8 cellular contexts compared by ENCODE assay signal in genomic region chr10:102743078-102743587, GRCh38. TPM values are rescaled to one million over a fixed set of nuclear protein-coding genes. Genes with fewer than 3 reads are reported as not detected.
DNase-seq lines count a peak whose midpoint lies in the region; ATAC-seq and TF ChIP-seq lines count a peak whose summit lies in the region.

No MANE protein-coding gene starts in this region.

- H3K27ac ChIP-seq in cingulate gyrus (ENCODE audit: low read depth, low read length) = peak overlapping the region; percentile 15
- peak overlapping the region; percentile 43 for H3K27ac ChIP-seq in osteoblast (ENCODE audit: low read depth, low read length)
- H3K27ac ChIP-seq in effector memory CD4-positive, alpha-beta T cell (ENCODE audit: insufficient read depth, low read length, poor library complexity, severe bottlenecking) = no peak overlapping the region

- H3K36me3 ChIP-seq in ES-I3 (ENCODE audit: insufficient read depth, low read length) (no peaks in the 10 kb centered on the region), osteoblast (ENCODE audit: insufficient read depth, low read length) (no peaks in the 10 kb centered on the region)
- no peaks in the 10 kb centered on the region for H3K36me3 ChIP-seq in effector memory CD4-positive, alpha-beta T cell (ENCODE audit: control insufficient read depth, insufficient read depth, low read length)

- H3K4me2 ChIP-seq in osteoblast (ENCODE audit: insufficient read depth, low read length) = peak overlapping the region; percentile 77

- DNase-seq in Jurkat, Clone E6-1 (ENCODE audit: low read depth, low spot score) = no peak
- DNase-seq in osteoblast (ENCODE audit: insufficient read length, low spot score, missing footprints) = no peak
- no peak for DNase-seq in NCI-H1105 (lab: John Stamatoyannopoulos, UW)
- no peak for DNase-seq in NCI-H2171 treated with DMSO at 0.1 percent for 48 hours (lab: John Stamatoyannopoulos, UW)
- no peak for DNase-seq in effector memory CD4-positive, alpha-beta T cell

- peak overlapping the region; percentile 41; the same call in 1 of the 2 replicates for H3K9ac ChIP-seq in ES-I3 (ENCODE audit: low read depth, low read length)

- peak overlapping the region; percentile 89 for H2AFZ ChIP-seq in osteoblast (ENCODE audit: low read length)

- no peaks in the 10 kb centered on the region for H3K27me3 ChIP-seq in osteoblast (ENCODE audit: insufficient read depth, low read length)
- no peaks in the 10 kb centered on the region for H3K27me3 ChIP-seq in effector memory CD4-positive, alpha-beta T cell (replicated peaks; ENCODE audit: control insufficient read depth, insufficient read depth, low read length, poor library complexity, severe bottlenecking)

- peaks cover 4% of the 10 kb centered on the region for H4K20me1 ChIP-seq in osteoblast (ENCODE audit: insufficient read depth, low read length)

- H3K4me1 ChIP-seq in ES-I3 (ENCODE audit: insufficient read depth, low read length) (peaks cover 6% of the 10 kb centered on the region; the same call in 1 of the 2 replicates), osteoblast (ENCODE audit: insufficient read depth, low read length) (peaks cover 11% of the 10 kb centered on the region)
- peaks cover 14% of the 10 kb centered on the region for H3K4me1 ChIP-seq in effector memory CD4-positive, alpha-beta T cell (ENCODE audit: control insufficient read depth, insufficient read depth, low read length, poor library complexity, severe bottlenecking)

- H3K79me2 ChIP-seq in osteoblast (ENCODE audit: insufficient read depth, low read length) = peaks cover 43% of the 10 kb centered on the region

- H3K9me3 ChIP-seq in ES-I3 (ENCODE audit: control insufficient read depth, insufficient read depth, low read length) (no peaks in the 10 kb centered on the region), osteoblast (ENCODE audit: low read depth, low read length) (no peaks in the 10 kb centered on the region)
- no peaks in the 10 kb centered on the region for H3K9me3 ChIP-seq in effector memory CD4-positive, alpha-beta T cell (ENCODE audit: control insufficient read depth, low read length)

- H3K4me3 ChIP-seq in Jurkat, Clone E6-1 (ENCODE audit: low read length) = peak overlapping the region; percentile 4; the same call in 1 of the 2 replicates
- H3K4me3 ChIP-seq in osteoblast (ENCODE audit: insufficient read depth, low read length) = peak overlapping the region; percentile 48
- no peak overlapping the region for H3K4me3 ChIP-seq in effector memory CD4-positive, alpha-beta T cell (ENCODE audit: insufficient read depth, low read depth, low read length, poor library complexity, severe bottlenecking)

- TF ChIP-seq CTCF in osteoblast (IDR thresholded peaks at IDR 0.05; ENCODE audit: extremely low read depth, low read depth, low read length) = no peak

- ATAC-seq in HG02885 (IDR thresholded peaks at IDR 0.05; ENCODE audit: poor library complexity, unreplicated experiment) = no peak

RNA-seq across cellular contexts. Expression of gene WBP1L, which starts 0.6 kb away (rescaled TPM):
- polyA plus RNA-seq in Jurkat, Clone E6-1 (2012; ENCODE audit: insufficient read depth, insufficient read length) = 11.6 TPM
- 76.4 and 85.5 TPM in 2 replicates for total RNA-seq in osteoblast

RNA-seq across cellular contexts. Expression of gene SFXN2, which starts 28.7 kb away (rescaled TPM):
- polyA plus RNA-seq in Jurkat, Clone E6-1 (2012; ENCODE audit: insufficient read depth, insufficient read length) = 17.7 TPM
- total RNA-seq in osteoblast = 2.9 and 3.6 TPM in 2 replicates

RNA-seq across cellular contexts. Expression of gene ARL3, which starts 28.9 kb away (rescaled TPM):
- 12.0 TPM for polyA plus RNA-seq in Jurkat, Clone E6-1 (2012; ENCODE audit: insufficient read depth, insufficient read length)
- total RNA-seq in osteoblast = 5.3 and 5.8 TPM in 2 replicates
